Comparison of ENCODE assay signal across 23 cellular contexts in the genomic region with DNA sequence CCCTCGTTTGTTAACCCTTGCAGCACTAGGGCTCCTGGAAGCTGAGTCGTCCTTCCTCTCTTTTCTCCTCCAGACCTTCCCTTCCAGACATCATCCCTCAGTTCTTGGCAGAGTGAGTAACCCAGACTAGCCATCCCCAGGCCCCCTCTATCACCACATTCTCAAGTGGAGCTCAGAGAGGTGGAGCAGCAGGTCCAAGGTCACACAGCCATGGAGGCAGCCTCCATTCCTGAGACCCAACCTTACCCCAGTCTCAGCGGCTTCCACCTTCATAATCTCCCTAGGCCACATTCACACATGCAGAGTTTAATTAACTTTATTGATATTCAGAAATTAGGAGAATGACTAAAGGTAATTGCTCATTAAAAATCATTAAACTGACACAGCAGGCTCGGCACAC. TPM values are rescaled to one million over a fixed set of nuclear protein-coding genes. Genes with fewer than 3 reads are reported as not detected.
"Had no signal": no experiment of that assay in that cellular context is flagged by ENCODE, and none has a peak within 500 bp of the region (broad histone marks: within the 10 kb centered on the region; RNA-seq: fewer than 3 reads in every experiment).

No MANE protein-coding gene starts in this region.

- H3K27ac ChIP-seq: HL-60, RWPE1 had no signal

- H3K4me2 ChIP-seq: SK-N-SH had no signal

- H3K9me3 ChIP-seq: MG63, SK-N-SH had no signal

- H3K4me3 ChIP-seq: MG63 had no signal

- DNase-seq: Karpas-422, KG1, MG63, NCI-H1092, NCI-H1105 treated with DMSO at 0.1 percent for 48 hours, NCI-H1417 treated with DMSO at 0.1 percent for 48 hours, NCI-H146, NCI-H1694 treated with DMSO at 0.1 percent for 48 hours, NCI-H1930, NCI-H2081, NCI-H2171, NCI-H226, NCI-H446, NCI-H510A, NCI-H524 treated with DMSO at 0.1 percent for 48 hours, NCI-H774, SHP77, SK-N-SH, SW 1271 had no signal

- H3K9ac ChIP-seq: SK-N-SH had no signal

- FAIRE-seq: HTR-8/SVneo had no signal

- H3K36me3 ChIP-seq: MG63 had no signal

RNA-seq across cellular contexts. Expression of a gene that starts 3.0 kb away (rescaled TPM):
- total RNA-seq: SK-MEL-5 had no signal
